ENCODE assay signal across 32 cellular contexts in the genomic region with DNA sequence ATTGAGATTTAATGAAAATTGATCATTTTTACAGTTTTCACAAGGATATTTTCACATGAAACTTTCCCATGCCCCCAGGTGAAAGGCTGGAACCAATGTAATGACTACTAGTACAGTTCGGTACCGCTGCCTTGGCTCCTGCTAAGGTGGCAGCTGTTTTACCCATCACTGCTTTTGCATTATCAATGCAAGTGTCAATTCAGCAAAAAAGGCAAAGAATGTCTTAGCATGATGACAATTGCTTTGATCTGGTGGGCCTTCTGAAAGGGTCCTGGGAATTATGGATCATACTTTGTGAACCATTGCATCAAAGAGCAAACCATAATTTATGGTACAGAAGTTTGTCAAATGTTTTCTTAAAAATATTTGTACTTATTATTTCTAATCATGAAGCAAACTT.
"Had no signal": no experiment of that assay in that cellular context is flagged by ENCODE, and none has a peak within 500 bp of the region (broad histone marks: within the 10 kb centered on the region; RNA-seq: fewer than 3 reads in every experiment).

No MANE protein-coding gene starts in this region.

- H3K27ac ChIP-seq: adrenal gland, ascending aorta, body of pancreas, brain microvascular endothelial cell, breast epithelium, cardiac muscle cell had no signal

- H3K4me1 ChIP-seq: ascending aorta, body of pancreas, breast epithelium had no signal

- H3K9me3 ChIP-seq: adrenal gland, ascending aorta, body of pancreas, breast epithelium had no signal

- H3K4me3 ChIP-seq: adrenal gland, ascending aorta, body of pancreas, breast epithelium, cardiac muscle cell had no signal

- DNase-seq: activated effector memory CD4-positive, alpha-beta T cell treated with anti-CD3 and anti-CD28 coated beads, Interleukin-2, amount 50 U/mL, for 16 hours; activated effector memory CD4-positive, alpha-beta T cell treated with Interleukin-2 at 50 U/mL for 16 hours; activated gamma-delta T cell; activated gamma-delta T cell treated with Interleukin-2 at 50 U/mL for 16 hours; activated naive CD4-positive, alpha-beta T cell; activated naive CD4-positive, alpha-beta T cell treated with anti-CD3 and anti-CD28 coated beads for 36 hours; activated naive CD4-positive, alpha-beta T cell treated with anti-CD3 and anti-CD28 coated beads, Interleukin-2, amount 10 ng/mL, durations not matched to agents 7 days and 5 days; activated naive CD4-positive, alpha-beta T cell treated with anti-CD3 and anti-CD28 coated beads, Interleukin-2, amount 50 U/mL, for 16 hours; activated naive CD4-positive, alpha-beta T cell treated with Interleukin-2 at 50 U/mL for 16 hours; activated naive CD8-positive, alpha-beta T cell treated with anti-CD3 and anti-CD28 coated beads for 36 hours; activated naive CD8-positive, alpha-beta T cell treated with anti-CD3 and anti-CD28 coated beads, Interleukin-2, amount 10 ng/mL, durations not matched to agents 7 days and 5 days; activated naive CD8-positive, alpha-beta T cell treated with anti-CD3 and anti-CD28 coated beads, Interleukin-2, amount 50 U/mL, for 24 hours; activated T-cell treated with anti-CD3 and anti-CD28 coated beads, Interleukin-2, amount 50 U/mL, for 24 hours; activated T-cell treated with anti-CD3 and anti-CD28 coated beads, Interleukin-2, amount 50 U/mL, for 4 hours; activated T-cell treated with anti-CD3 and anti-CD28 coated beads, Interleukin-2, amount 50 U/mL, for 48 hours; activated T-cell treated with anti-CD3 and anti-CD28 coated beads, Interleukin-2, amount 50 U/mL, for 72 hours; adrenal gland; amniotic stem cell; amygdala; anterior cingulate cortex; aorta; body of pancreas; brain microvascular endothelial cell; central memory CD4-positive, alpha-beta T cell; cerebellar nuclear complex had no signal

- FAIRE-seq: astrocyte, bronchial epithelial cell had no signal

- H3K36me3 ChIP-seq: adrenal gland, ascending aorta, brain microvascular endothelial cell, breast epithelium, cardiac muscle cell had no signal

- ATAC-seq: activated naive CD4-positive, alpha-beta T cell treated with anti-CD3 and anti-CD28 coated beads, Interleukin-2, amount 50 U/mL, for 72 hours; activated naive CD8-positive, alpha-beta T cell treated with anti-CD3 and anti-CD28 coated beads, Interleukin-2, amount 50 U/mL, for 24 hours; activated T-cell treated with anti-CD3 and anti-CD28 coated beads, Interleukin-2, amount 50 U/mL, for 4 hours; activated T-cell treated with anti-CD3 and anti-CD28 coated beads, Interleukin-2, amount 50 U/mL, for 72 hours; activated T-helper 17 cell treated with anti-CD3 and anti-CD28 coated beads, Interleukin-2, amount 50 U/mL, for 72 hours; body of pancreas had no signal

- H3K27me3 ChIP-seq: adrenal gland, ascending aorta, body of pancreas, brain microvascular endothelial cell, breast epithelium, cardiac muscle cell had no signal
